32 cellular contexts compared by ENCODE assay signal in genomic region chr1:188794969-188795368, GRCh38.
"Had no signal": no experiment of that assay in that cellular context is flagged by ENCODE, and none has a peak within 500 bp of the region (broad histone marks: within the 10 kb centered on the region; RNA-seq: fewer than 3 reads in every experiment).

No MANE protein-coding gene starts in this region.

- DNase-seq: Kasumi-1, KBM-7, MG63, MV-4-11, NCI-H1092, NCI-H1105, NCI-H1417 treated with DMSO at 0.1 percent for 48 hours, NCI-H1436 treated with DMSO at 0.1 percent for 48 hours, NCI-H1694 treated with DMSO at 0.1 percent for 48 hours, NCI-H187 treated with DMSO at 0.1 percent for 48 hours, NCI-H2029, NCI-H2081, NCI-H2171 treated with DMSO at 0.1 percent for 48 hours, NCI-H226, NCI-H446 treated with DMSO at 0.1 percent for 48 hours, NCI-H510A, NCI-H524, NCI-H526, NCI-H69, NCI-H748 treated with DMSO at 0.1 percent for 48 hours, NCI-H82, PC-3, SHP77, SIG-M5, SJCRH30, T-cell had no signal

- H3K27me3 Mint-ChIP-seq: T-cell had no signal

- H3K4me1 Mint-ChIP-seq: T-cell had no signal

- ATAC-seq: Panc1, PC-3, Right ventricle myocardium inferior, SK-N-SH treated with all-trans-retinoic acid at 6 μM for 48 hours, T-cell had no signal

- H3K36me3 ChIP-seq: MG63 had no signal

- H3K4me3 ChIP-seq: MG63, SJCRH30, SK-N-MC had no signal

- H3K4me1 ChIP-seq: SJCRH30 had no signal

- H3K9me3 ChIP-seq: MG63, SJCRH30 had no signal

- FAIRE-seq: RCC 7860 had no signal

- H3K27me3 ChIP-seq: MG63, SJCRH30 had no signal

- H3K27ac Mint-ChIP-seq: T-cell had no signal

- H3K27ac ChIP-seq: RWPE1, SJCRH30, SK-N-MC had no signal

- H3K36me3 Mint-ChIP-seq: T-cell had no signal

- H3K4me3 Mint-ChIP-seq: T-cell had no signal
